ENCODE assay signal across 28 cellular contexts in genomic region chr3:82085356-82085755, GRCh38.
DNase-seq lines count a peak whose midpoint lies in the region; ATAC-seq and TF ChIP-seq lines count a peak whose summit lies in the region.
"Had no signal": no experiment of that assay in that cellular context is flagged by ENCODE, and none has a peak within 500 bp of the region (broad histone marks: within the 10 kb centered on the region; RNA-seq: fewer than 3 reads in every experiment).

No MANE protein-coding gene starts in this region.

- in situ Hi-C loops in astrocyte of the spinal cord (cut with HindIII; ENCODE audit: low sequenced_read_pairs) = no loop called here

- CTCF ChIA-PET in A673 (lab: Charles Lee) = no interaction called here

- H3K4me1 ChIP-seq in left ventricle myocardium inferior (peaks cover 12% of the 10 kb centered on the region), A673 (ENCODE audit: insufficient read depth, low read length, poor library complexity, severe bottlenecking) (peaks cover 3% of the 10 kb centered on the region)
- H3K4me1 ChIP-seq: A549, esophagus squamous epithelium, gastroesophageal sphincter, Peyer's patch, uterus had no signal

- TF ChIP-seq POLR2A in lower leg skin (IDR thresholded peaks at IDR 0.05) = no peak

- ATAC-seq in left ventricle myocardium superior (no peak), HG03025 (IDR thresholded peaks at IDR 0.05; ENCODE audit: low FRiP score, unreplicated experiment) (no peak)
- ATAC-seq: A549; activated CD8-positive, alpha-beta memory T cell treated with anti-CD3 and anti-CD28 coated beads, Interleukin-2, amount 10 ng/mL, durations not matched to agents 7 days and 5 days; CD8-positive, alpha-beta T cell; gastroesophageal sphincter had no signal

- H3K27me3 ChIP-seq in left ventricle myocardium inferior (ENCODE audit: low read depth) = no peaks in the 10 kb centered on the region
- no peaks in the 10 kb centered on the region for H3K27me3 ChIP-seq in A673 (replicated peaks; ENCODE audit: insufficient read depth, low read depth, low read length, poor library complexity)
- H3K27me3 ChIP-seq: cardiac muscle cell, esophagus squamous epithelium, gastroesophageal sphincter, Peyer's patch, uterus had no signal

- no peaks in the 10 kb centered on the region for H3K36me3 ChIP-seq in left ventricle myocardium inferior
- no peaks in the 10 kb centered on the region for H3K36me3 ChIP-seq in A673 (ENCODE audit: insufficient read depth, low read length, poor library complexity, severe bottlenecking)
- H3K36me3 ChIP-seq: cardiac muscle cell, esophagus squamous epithelium, gastroesophageal sphincter, Peyer's patch, thoracic aorta, uterus had no signal

- H3K27ac ChIP-seq in left ventricle myocardium inferior (replicated peaks) = peak overlapping the region; percentile 62
- H3K27ac ChIP-seq in A673 (ENCODE audit: low read depth, low read length, poor library complexity, severe bottlenecking) = no peak overlapping the region
- H3K27ac ChIP-seq: A549, cardiac muscle cell, esophagus squamous epithelium, gastroesophageal sphincter, Peyer's patch, thoracic aorta, uterus had no signal

- no peaks in the 10 kb centered on the region for H3K9me3 ChIP-seq in left ventricle myocardium inferior (replicated peaks)
- H3K9me3 ChIP-seq in A673 (ENCODE audit: low read depth, low read length, poor library complexity, severe bottlenecking) = no peaks in the 10 kb centered on the region
- H3K9me3 ChIP-seq: A549, esophagus squamous epithelium, gastroesophageal sphincter, Peyer's patch, thoracic aorta, uterus had no signal

- no TSS peak for BruUV-seq in A673 (replicated peaks; lab: Mats Ljungman, UMichigan)

- intact Hi-C loops in left ventricle myocardium inferior (cut with micrococcal nuclease) (no loop called here), left ventricle myocardium superior (cut with micrococcal nuclease) (no loop called here), A673 (cut with micrococcal nuclease; ENCODE audit: unreplicated experiment) (no loop called here), lower leg skin (cut with DNase I; ENCODE audit: low total_unique reads) (no loop called here), posterior vena cava (cut with DNase I) (no loop called here)

- H3K4me3 ChIP-seq in left ventricle myocardium inferior (peak overlapping the region; percentile 22), astrocyte of the spinal cord (ENCODE audit: low read depth, low read length) (no peak overlapping the region), A673 (ENCODE audit: low read depth, low read length, poor library complexity, severe bottlenecking) (no peak overlapping the region), lower leg skin (ENCODE audit: low read depth, poor library complexity, severe bottlenecking) (no peak overlapping the region)
- H3K4me3 ChIP-seq: A549, cardiac muscle cell, esophagus squamous epithelium, gastroesophageal sphincter, lung, Peyer's patch, thoracic aorta, uterus had no signal

- 64 to 66% methylated on average over 3 of the region's 3 CpGs for WGBS in lower leg skin, 2 donors

- POLR2A ChIA-PET in A673 (lab: Charles Lee; ENCODE audit: low non-redundant PET) = no interaction called here

- no peak for DNase-seq in left ventricle myocardium inferior
- no peak for DNase-seq in left ventricle myocardium superior
- peak; percentile 37 for DNase-seq in astrocyte of the spinal cord (ENCODE audit: low read depth, low spot score)
- peak; percentile 15 for DNase-seq in medulla oblongata (ENCODE audit: extremely low spot score)
- DNase-seq in A673 (ENCODE audit: low spot score) = no peak
- DNase-seq in lower leg skin (ENCODE audit: low spot score in 2 of 2) = no peak
- DNase-seq in posterior vena cava (ENCODE audit: low spot score) = no peak
- DNase-seq: activated CD4-positive, CD25-positive, alpha-beta regulatory T cell; activated CD8-positive, alpha-beta memory T cell treated with anti-CD3 and anti-CD28 coated beads, Interleukin-2, amount 10 ng/mL, durations not matched to agents 7 days and 5 days; activated naive CD4-positive, alpha-beta T cell treated with anti-CD3 and anti-CD28 coated beads, Interleukin-2, amount 10 ng/mL, durations not matched to agents 7 days and 5 days; CD8-positive, alpha-beta T cell; cortex of kidney; DMS153; endodermal cell; esophagus squamous epithelium; NCI-H1105; NCI-H1930; NCI-H526; Peyer's patch; small intestine; T-helper 1 cell; uterus had no signal

- no peak for TF ChIP-seq CTCF in left ventricle myocardium inferior (IDR thresholded peaks at IDR 0.05; ENCODE audit: borderline replicate concordance)
- no peak for TF ChIP-seq CTCF in astrocyte of the spinal cord (IDR thresholded peaks at IDR 0.05; ENCODE audit: low read depth, low read length)
- TF ChIP-seq CTCF in A673 (conservative IDR thresholded peaks at IDR 0.05; ENCODE audit: low read depth, low read length) = no peak
- no peak for TF ChIP-seq CTCF in lower leg skin (IDR thresholded peaks at IDR 0.05)

Comparison
In these comparisons a context has a peak if more than half of its experiments do, and no peak if none do; other contexts are left out.
1. DNase-seq: peak in astrocyte of the spinal cord (single experiment) and medulla oblongata (single experiment); none in left ventricle myocardium inferior (single experiment), left ventricle myocardium superior (single experiment), A673 (single experiment), lower leg skin (0 of 2) and posterior vena cava (single experiment).